ENCODE assay signal across 9 cellular contexts in the genomic region with DNA sequence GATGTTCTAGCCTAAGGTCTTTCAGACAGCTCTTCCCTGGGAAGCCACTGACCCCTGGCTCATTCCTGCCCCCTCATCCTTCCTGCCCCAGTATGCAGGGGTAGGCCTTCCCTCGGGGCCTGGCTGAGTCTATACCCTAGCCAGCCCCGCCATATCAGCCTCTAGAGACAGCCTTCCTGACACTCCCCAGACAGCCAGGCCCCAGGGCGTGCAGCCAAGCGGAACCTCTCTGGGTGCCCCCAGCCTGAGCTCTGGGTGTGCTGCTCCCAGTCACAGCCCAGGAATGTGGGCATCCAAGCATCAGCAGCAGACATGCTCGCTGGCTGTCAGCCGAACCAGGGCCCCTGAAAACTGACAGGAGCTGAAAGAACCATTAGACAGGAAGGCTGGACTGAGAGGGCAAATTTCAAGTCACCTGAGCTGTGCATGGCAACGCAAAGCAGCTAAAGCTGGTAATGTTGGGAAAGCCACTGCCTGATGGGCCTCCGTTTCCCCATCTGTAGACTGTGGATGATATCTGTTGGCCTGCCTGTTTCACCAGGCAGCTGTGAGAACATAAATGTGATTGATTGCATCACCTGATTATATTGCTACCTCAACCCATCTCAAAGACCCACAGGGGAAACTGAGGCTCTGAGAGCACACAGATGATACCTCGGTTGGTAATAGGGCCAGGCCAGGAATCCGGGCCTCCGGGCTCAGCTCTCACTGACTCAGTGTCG.
DNase-seq lines count a peak whose midpoint lies in the region; ATAC-seq and TF ChIP-seq lines count a peak whose summit lies in the region.
"Had no signal": no experiment of that assay in that cellular context is flagged by ENCODE, and none has a peak within 500 bp of the region (broad histone marks: within the 10 kb centered on the region; RNA-seq: fewer than 3 reads in every experiment).

No MANE protein-coding gene starts in this region.

- no peaks in the 10 kb centered on the region for H3K9me3 ChIP-seq in sigmoid colon

- DNase-seq in ELR (ENCODE audit: low read depth) (peak; percentile 89), SW480 (ENCODE audit: low spot score) (peak; percentile 75), left cardiac atrium (peak; percentile 80), sigmoid colon (peak; percentile 92), superior temporal gyrus (ENCODE audit: extremely low spot score) (no peak), activated T-cell treated with anti-CD3 and anti-CD28 coated beads for 4 hours (no peak)
- DNase-seq: SW 1271 had no signal

- H3K27ac ChIP-seq in sigmoid colon = peak overlapping the region; percentile 57 to 71 (median 67)

- peaks cover 0 to 45% (median 25%) of the 10 kb centered on the region in 4 donors for H3K4me1 ChIP-seq in sigmoid colon

- H3K36me3 ChIP-seq in sigmoid colon = no peaks in the 10 kb centered on the region

- peak; percentile 83 to 86 for ATAC-seq in left cardiac atrium
- no peak for ATAC-seq in GM21717 (IDR thresholded peaks at IDR 0.05; ENCODE audit: unreplicated experiment)
- ATAC-seq in HG02571 (IDR thresholded peaks at IDR 0.05; ENCODE audit: unreplicated experiment) = no peak

- H3K4me3 ChIP-seq in sigmoid colon = no peak overlapping the region

- intact Hi-C loops in left cardiac atrium (cut with DNase I) = loop anchor here in 1 of 2 donors (10.0 kb wide), 1 partner anchor 97 kb away; the partner anchor contains the start of gene LRRC32
- intact Hi-C loops in sigmoid colon (cut with DNase I) = loop anchor here (5.0 kb wide), 1 partner anchor 100 kb away; no protein-coding TSS in a partner anchor

- TF ChIP-seq CTCF in sigmoid colon (IDR thresholded peaks at IDR 0.05) = no peak

- 70 to 76% methylated on average over 12 of the region's 12 CpGs for WGBS in sigmoid colon, 2 donors

- no peaks in the 10 kb centered on the region for H3K27me3 ChIP-seq in sigmoid colon

- TF ChIP-seq POLR2A in sigmoid colon (IDR thresholded peaks at IDR 0.05) = no peak

- TF ChIP-seq EP300 in sigmoid colon (IDR thresholded peaks at IDR 0.05) = peak in 2 of 4 donors; percentile 20 to 67

Comparison
In these comparisons a context has a peak if more than half of its experiments do, and no peak if none do; other contexts are left out.
1. DNase-seq: peak in ELR (single experiment), SW480 (single experiment), left cardiac atrium (single experiment) and sigmoid colon (single experiment); none in superior temporal gyrus (single experiment) and activated T-cell treated with anti-CD3 and anti-CD28 coated beads for 4 hours (single experiment).
2. ATAC-seq: peak in left cardiac atrium (2 of 2); none in GM21717 (single experiment) and HG02571 (single experiment).